33 cellular contexts compared by ENCODE assay signal in the genomic region with DNA sequence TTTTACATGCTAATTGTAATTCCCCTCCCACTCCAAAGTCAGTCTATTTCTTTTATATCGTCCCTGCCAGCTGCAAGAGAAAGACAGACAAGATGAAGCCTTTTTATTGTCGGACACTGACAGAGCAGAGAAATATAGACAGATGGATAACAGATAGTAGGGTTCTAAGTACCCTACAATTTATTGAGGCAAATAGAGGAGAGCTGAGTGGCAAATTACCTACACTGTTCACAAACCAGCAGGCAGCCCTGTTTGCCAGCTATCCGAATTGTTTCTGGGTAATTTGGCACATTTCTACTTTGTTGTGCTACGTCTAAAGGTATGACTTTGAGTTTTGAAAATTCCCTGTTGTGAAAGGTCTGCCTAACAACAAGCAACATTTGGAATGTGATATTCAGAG.
"Had no signal": no experiment of that assay in that cellular context is flagged by ENCODE, and none has a peak within 500 bp of the region (broad histone marks: within the 10 kb centered on the region; RNA-seq: fewer than 3 reads in every experiment).

No MANE protein-coding gene starts in this region.

- H3K9me3 ChIP-seq: Peyer's patch, SJSA1, SK-N-SH had no signal

- H3K27ac ChIP-seq: Peyer's patch, SJSA1, VCaP had no signal

- H3K9ac ChIP-seq: SK-N-SH had no signal

- H3K4me3 Mint-ChIP-seq: activated B cell treated with CpG ODN at 0.5 μM for 24 hours; activated CD4-positive, alpha-beta memory T cell treated with anti-CD3 and anti-CD28 coated beads for 36 hours; activated naive CD4-positive, alpha-beta T cell treated with anti-CD3 and anti-CD28 coated beads for 36 hours; activated naive CD8-positive, alpha-beta T cell; activated naive CD8-positive, alpha-beta T cell treated with anti-CD3 and anti-CD28 coated beads, Interleukin-2, amount 50 U/mL, for 24 hours; activated T-cell treated with anti-CD3 and anti-CD28 coated beads, Interleukin-2, amount 50 U/mL, for 4 hours; activated T-helper 1 cell treated with anti-CD3 and anti-CD28 coated beads, Interleukin-12 subunit alpha, Interleukin-12 subunit beta, Interleukin-2, Interleukin-4 antibody, amounts not matched to agents 30 ng/mL and 10 ng/mL and 1 ng/mL, durations not matched to agents 14 hours and 24 hours and 36 hours; brain; T-helper 1 cell treated with Interleukin-12 subunit alpha and Interleukin-12 subunit beta and Interleukin-4 antibody, amounts not matched to agents 30 μg/mL and 1 μg/mL, for 36 hours had no signal

- H3K4me1 ChIP-seq: Peyer's patch, SJSA1 had no signal

- H3K4me3 ChIP-seq: Peyer's patch, SJSA1 had no signal

- H3K4me1 Mint-ChIP-seq: activated B cell treated with CpG ODN at 0.5 μM for 24 hours; activated naive CD8-positive, alpha-beta T cell treated with anti-CD3 and anti-CD28 coated beads, Interleukin-2, amount 50 U/mL, for 24 hours had no signal

- H3K36me3 Mint-ChIP-seq: activated CD4-positive, alpha-beta memory T cell treated with anti-CD3 and anti-CD28 coated beads for 36 hours; activated naive CD8-positive, alpha-beta T cell; brain had no signal

- H3K36me3 ChIP-seq: Peyer's patch, SJSA1 had no signal

- H3K4me2 ChIP-seq: SK-N-SH had no signal

- ATAC-seq: activated naive CD8-positive, alpha-beta T cell treated with anti-CD3 and anti-CD28 coated beads, Interleukin-2, amount 50 U/mL, for 24 hours; activated T-cell treated with anti-CD3 and anti-CD28 coated beads, Interleukin-2, amount 50 U/mL, for 4 hours; PC-3 had no signal

- DNase-seq: activated B cell treated with CpG ODN at 0.5 μM for 24 hours; activated CD4-positive, alpha-beta memory T cell treated with anti-CD3 and anti-CD28 coated beads for 36 hours; activated CD4-positive, alpha-beta T cell treated with anti-CD3 and anti-CD28 coated beads for 4 hours; activated CD4-positive, alpha-beta T cell treated with anti-CD3 and anti-CD28 coated beads, Interleukin-2, amount 50 U/mL, for 1 hour; activated CD4-positive, CD25-positive, alpha-beta regulatory T cell treated with anti-CD3 and anti-CD28 coated beads, Interleukin-2, amount 50 U/mL, for 72 hours; activated CD8-positive, alpha-beta memory T cell treated with anti-CD3 and anti-CD28 coated beads, Interleukin-2, amount 50 U/mL, for 4 hours; activated gamma-delta T cell treated with Interleukin-2 at 50 U/mL for 16 hours; activated naive CD4-positive, alpha-beta T cell treated with anti-CD3 and anti-CD28 coated beads for 36 hours; activated naive CD8-positive, alpha-beta T cell treated with anti-CD3 and anti-CD28 coated beads, Interleukin-2, amount 50 U/mL, for 24 hours; activated T-cell treated with anti-CD3 and anti-CD28 coated beads for 4 hours; activated T-cell treated with anti-CD3 and anti-CD28 coated beads, Interleukin-2, amount 50 U/mL, for 4 hours; anterior cingulate cortex; caudate nucleus; cerebellar nuclear complex; Karpas-422; KBM-7; NCI-H187 treated with DMSO at 0.1 percent for 48 hours; NCI-H2107; NCI-H510A; NCI-H526; NCI-H82; NK-92 treated with Interleukin-12 subunit alpha and Interleukin-12 subunit beta, amount 100 ng/mL, for 24 hours; PC-3; Peyer's patch; RPMI8226; SHP77 treated with DMSO at 0.1 percent for 48 hours; SK-N-SH had no signal

- H3K27ac Mint-ChIP-seq: activated B cell treated with CpG ODN at 0.5 μM for 24 hours; activated CD4-positive, alpha-beta memory T cell treated with anti-CD3 and anti-CD28 coated beads for 36 hours; activated naive CD4-positive, alpha-beta T cell treated with anti-CD3 and anti-CD28 coated beads for 36 hours; activated naive CD8-positive, alpha-beta T cell; activated naive CD8-positive, alpha-beta T cell treated with anti-CD3 and anti-CD28 coated beads, Interleukin-2, amount 50 U/mL, for 24 hours; activated T-helper 1 cell treated with anti-CD3 and anti-CD28 coated beads, Interleukin-12 subunit alpha, Interleukin-12 subunit beta, Interleukin-2, Interleukin-4 antibody, amounts not matched to agents 30 ng/mL and 10 ng/mL and 1 ng/mL, durations not matched to agents 14 hours and 24 hours and 36 hours; brain; T-helper 1 cell treated with Interleukin-12 subunit alpha and Interleukin-12 subunit beta and Interleukin-4 antibody, amounts not matched to agents 30 μg/mL and 1 μg/mL, for 36 hours had no signal

- H3K27me3 ChIP-seq: Peyer's patch, SJSA1 had no signal

- H3K27me3 Mint-ChIP-seq: activated B cell treated with CpG ODN at 0.5 μM for 24 hours; activated CD4-positive, alpha-beta memory T cell treated with anti-CD3 and anti-CD28 coated beads for 36 hours; activated naive CD8-positive, alpha-beta T cell; activated naive CD8-positive, alpha-beta T cell treated with anti-CD3 and anti-CD28 coated beads, Interleukin-2, amount 50 U/mL, for 24 hours had no signal
